In genomic region chr12:85277900-85278597, GRCh38 we compare ENCODE assay signal across 23 cellular contexts. TPM values are rescaled to one million over a fixed set of nuclear protein-coding genes. Genes with fewer than 3 reads are reported as not detected.
DNase-seq lines count a peak whose midpoint lies in the region; ATAC-seq and TF ChIP-seq lines count a peak whose summit lies in the region.
"Had no signal": no experiment of that assay in that cellular context is flagged by ENCODE, and none has a peak within 500 bp of the region (broad histone marks: within the 10 kb centered on the region; RNA-seq: fewer than 3 reads in every experiment).

No MANE protein-coding gene starts in this region.

- H3K9me3 Mint-ChIP-seq in WTC11, result no peaks in the 10 kb centered on the region
- H3K9me3 Mint-ChIP-seq in neural crest cell, result no peaks in the 10 kb centered on the region
- H3K9me3 Mint-ChIP-seq: T-helper 1 cell treated with Interleukin-12 subunit alpha and Interleukin-12 subunit beta and Interleukin-4 antibody, amounts not matched to agents 30 μg/mL and 1 μg/mL, for 36 hours had no signal

- ATAC-seq in WTC11 (peak; percentile 37), sciatic nerve (no peak), GM21367 (IDR thresholded peaks at IDR 0.05; ENCODE audit: unreplicated experiment) (no peak)

- CTCF ChIA-PET in WTC11 (lab: Charles Lee), result interaction anchor here (0.9 to 1.9 kb wide), 5 partner anchors 32 to 201 kb away, joined by 3 to 10 read pairs (median 5); no protein-coding TSS in a partner anchor

- TF ChIP-seq CTCF in WTC11 (IDR thresholded peaks at IDR 0.05) (no peak), neural crest cell (conservative IDR thresholded peaks at IDR 0.05) (no peak)

- peak; percentile 52 for DNase-seq in DMS114 treated with DMSO at 0.1 percent for 48 hours (lab: John Stamatoyannopoulos, UW; ENCODE audit: unreplicated experiment)
- peak; percentile 60 for DNase-seq in WTC11 (ENCODE audit: low spot score)
- DNase-seq in neural crest cell (ENCODE audit: low read depth, low spot score), result no peak
- no peak for DNase-seq in MV-4-11 (lab: John Stamatoyannopoulos, UW)
- no peak for DNase-seq in sciatic nerve (ENCODE audit: low spot score)
- no peak for DNase-seq in NCI-H524 treated with DMSO at 0.1 percent for 48 hours (lab: John Stamatoyannopoulos, UW)
- DNase-seq: activated CD4-positive, alpha-beta T cell treated with anti-CD3 and anti-CD28 coated beads, Interleukin-2, amount 50 U/mL, for 4 hours; activated gamma-delta T cell; adrenal gland; Calu3; head of caudate nucleus; left ventricle myocardium inferior; NCI-H146; NCI-H2171 treated with DMSO at 0.1 percent for 48 hours; NCI-H82; ovary; stimulated activated CD4-positive, alpha-beta T cell treated with anti-CD3 and anti-CD28 coated beads, Interleukin-2, amount 100 ng/mL, for 48 hours had no signal

- H3K27me3 Mint-ChIP-seq in WTC11 (ENCODE audit: low read depth) (peaks cover 85% of the 10 kb centered on the region), neural crest cell (ENCODE audit: low read depth) (peaks cover 97% of the 10 kb centered on the region)

- H3K4me3 Mint-ChIP-seq in WTC11 (peak overlapping the region; percentile 98), neural crest cell (peak overlapping the region; percentile 45)
- H3K4me3 Mint-ChIP-seq: T-helper 1 cell treated with Interleukin-12 subunit alpha and Interleukin-12 subunit beta and Interleukin-4 antibody, amounts not matched to agents 30 μg/mL and 1 μg/mL, for 36 hours had no signal

- H3K4me3 ChIP-seq in iPS-11a (ENCODE audit: low read depth, low read length), result peak overlapping the region; percentile 17
- H3K4me3 ChIP-seq: adrenal gland, BLaER1, left ventricle myocardium inferior, ovary, SJSA1 had no signal

- no peak overlapping the region for H3K27ac Mint-ChIP-seq in WTC11
- H3K27ac Mint-ChIP-seq in neural crest cell (ENCODE audit: unreplicated experiment), result no peak overlapping the region
- H3K27ac Mint-ChIP-seq: T-helper 1 cell treated with Interleukin-12 subunit alpha and Interleukin-12 subunit beta and Interleukin-4 antibody, amounts not matched to agents 30 μg/mL and 1 μg/mL, for 36 hours had no signal

- peaks cover 46% of the 10 kb centered on the region for H3K4me1 Mint-ChIP-seq in WTC11
- peaks cover 28% of the 10 kb centered on the region for H3K4me1 Mint-ChIP-seq in neural crest cell

- POLR2A ChIA-PET in WTC11 (lab: Charles Lee), result no interaction called here

- intact Hi-C loops in sciatic nerve (cut with DNase I), result no loop called here

- no peaks in the 10 kb centered on the region for H3K36me3 Mint-ChIP-seq in WTC11
- H3K36me3 Mint-ChIP-seq in neural crest cell (ENCODE audit: low read depth), result no peaks in the 10 kb centered on the region

TF ChIP-seq in WTC11, 78 proteins besides CTCF, POLR2A, EP300 and RAD21:
- TF ChIP-seq CREB1 (CRISPR knock-in tag; IDR thresholded peaks at IDR 0.05) (no peak), KAT7 (CRISPR knock-in tag; IDR thresholded peaks at IDR 0.05; ENCODE audit: borderline replicate concordance) (no peak), ZNF219 (CRISPR knock-in tag; IDR thresholded peaks at IDR 0.05; ENCODE audit: borderline replicate concordance) (no peak), ZNF425 (CRISPR knock-in tag; conservative IDR thresholded peaks at IDR 0.05) (no peak), SMAD3 (CRISPR knock-in tag; IDR thresholded peaks at IDR 0.05; ENCODE audit: borderline replicate concordance) (no peak), NFE2L1 (CRISPR knock-in tag; IDR thresholded peaks at IDR 0.05) (no peak), ZNF532 (CRISPR knock-in tag; IDR thresholded peaks at IDR 0.05; ENCODE audit: borderline replicate concordance) (no peak), NR3C1 (CRISPR knock-in tag; conservative IDR thresholded peaks at IDR 0.05; ENCODE audit: low read depth) (no peak), ZNF263 (CRISPR knock-in tag; IDR thresholded peaks at IDR 0.05; ENCODE audit: low read depth) (no peak), NFATC4 (CRISPR knock-in tag; IDR thresholded peaks at IDR 0.05) (no peak), ATF6 (CRISPR knock-in tag; IDR thresholded peaks at IDR 0.05) (no peak), ZNF121 (CRISPR knock-in tag; IDR thresholded peaks at IDR 0.05) (no peak), ZNF396 (CRISPR knock-in tag; IDR thresholded peaks at IDR 0.05; ENCODE audit: borderline replicate concordance) (no peak), ZBTB21 (CRISPR knock-in tag; IDR thresholded peaks at IDR 0.05; ENCODE audit: borderline replicate concordance) (no peak), SOX15 (CRISPR knock-in tag; IDR thresholded peaks at IDR 0.05) (no peak)

RNA-seq across cellular contexts. Expression of gene ALX1, which starts 2.0 kb away (rescaled TPM):
- total RNA-seq in WTC11 (2021), result 0.25 to 0.78 TPM (median 0.74 TPM) in 3 replicates
- total RNA-seq in neural crest cell, result 4.1 and 4.7 TPM in 2 replicates
- total RNA-seq in sciatic nerve, result 0.22 TPM
- total RNA-seq: adrenal gland, left ventricle myocardium inferior, M059J, SJSA1 had no signal

Comparison
In these comparisons a context has a peak if more than half of its experiments do, and no peak if none do; other contexts are left out.
1. DNase-seq: peak in DMS114 treated with DMSO at 0.1 percent for 48 hours (single experiment) and WTC11 (single experiment); none in neural crest cell (single experiment), MV-4-11 (single experiment), sciatic nerve (single experiment) and NCI-H524 treated with DMSO at 0.1 percent for 48 hours (single experiment).